Comparison of ENCODE assay signal across 8 cellular contexts in genomic region chr22:27113211-27114030, GRCh38.
A peak's percentile ranks its signal among the peaks of the same experiment; 100 is the strongest.
DNase-seq lines count a peak whose midpoint lies in the region; ATAC-seq and TF ChIP-seq lines count a peak whose summit lies in the region.

No MANE protein-coding gene starts in this region.

- ATAC-seq in left colon, result no peak
- ATAC-seq in activated T-cell treated with anti-CD3 and anti-CD28 coated beads, Interleukin-2, amount 50 U/mL, for 4 hours, result no peak
- no peak for ATAC-seq in HG03025 (IDR thresholded peaks at IDR 0.05; ENCODE audit: low FRiP score, unreplicated experiment)

- peaks cover 0 to 63% (median 30%) of the 10 kb centered on the region in 4 donors for H3K4me1 ChIP-seq in tibial artery

- H3K36me3 Mint-ChIP-seq in activated CD4-positive, alpha-beta T cell treated with anti-CD3 and anti-CD28 coated beads, Interleukin-2, amount 10 ng/mL, durations not matched to agents 7 days and 5 days (ENCODE audit: low read depth), result no peaks in the 10 kb centered on the region
- H3K36me3 Mint-ChIP-seq in activated T-cell treated with anti-CD3 and anti-CD28 coated beads, Interleukin-2, amount 50 U/mL, for 4 hours (ENCODE audit: insufficient read depth), result no peaks in the 10 kb centered on the region

- intact Hi-C loops in left colon (cut with DNase I, micrococcal nuclease), result no loop called here
- intact Hi-C loops in tibial artery (cut with DNase I; ENCODE audit: low total_unique reads), result no loop called here

- H3K27ac Mint-ChIP-seq in activated CD4-positive, alpha-beta T cell treated with anti-CD3 and anti-CD28 coated beads, Interleukin-2, amount 10 ng/mL, durations not matched to agents 7 days and 5 days, result no peak overlapping the region

- peak; percentile 28 for DNase-seq in activated CD4-positive, alpha-beta T cell treated with anti-CD3 and anti-CD28 coated beads for 48 hours
- no peak for DNase-seq in activated CD4-positive, alpha-beta T cell treated with anti-CD3 and anti-CD28 coated beads, Interleukin-2, amount 10 ng/mL, durations not matched to agents 7 days and 5 days
- DNase-seq in astrocyte of the hippocampus (ENCODE audit: low read depth, low spot score) (peak; percentile 97), left colon (peak; percentile 27 to 39), tibial artery (peak; percentile 90), GF-D8 (lab: John Stamatoyannopoulos, UW) (no peak)
- DNase-seq in activated T-cell treated with anti-CD3 and anti-CD28 coated beads, Interleukin-2, amount 50 U/mL, for 4 hours, result no peak

- H3K27me3 ChIP-seq in tibial artery, result no peaks in the 10 kb centered on the region

- no peaks in the 10 kb centered on the region for H3K27me3 Mint-ChIP-seq in activated CD4-positive, alpha-beta T cell treated with anti-CD3 and anti-CD28 coated beads, Interleukin-2, amount 10 ng/mL, durations not matched to agents 7 days and 5 days
- H3K27me3 Mint-ChIP-seq in activated T-cell treated with anti-CD3 and anti-CD28 coated beads, Interleukin-2, amount 50 U/mL, for 4 hours (ENCODE audit: low read depth), result peaks cover 15% of the 10 kb centered on the region

- no peaks in the 10 kb centered on the region for H3K4me1 Mint-ChIP-seq in activated CD4-positive, alpha-beta T cell treated with anti-CD3 and anti-CD28 coated beads, Interleukin-2, amount 10 ng/mL, durations not matched to agents 7 days and 5 days
- no peaks in the 10 kb centered on the region for H3K4me1 Mint-ChIP-seq in activated T-cell treated with anti-CD3 and anti-CD28 coated beads, Interleukin-2, amount 50 U/mL, for 4 hours (ENCODE audit: low read depth)

- POLR2A ChIA-PET in activated CD4-positive, alpha-beta T cell treated with anti-CD3 and anti-CD28 coated beads, Interleukin-2, amount 10 ng/mL, durations not matched to agents 7 days and 5 days (lab: Charles Lee), result no interaction called here

- no peak overlapping the region for H3K4me3 Mint-ChIP-seq in activated CD4-positive, alpha-beta T cell treated with anti-CD3 and anti-CD28 coated beads, Interleukin-2, amount 10 ng/mL, durations not matched to agents 7 days and 5 days
- H3K4me3 Mint-ChIP-seq in activated T-cell treated with anti-CD3 and anti-CD28 coated beads, Interleukin-2, amount 50 U/mL, for 4 hours, result no peak overlapping the region

- H3K27ac ChIP-seq in tibial artery, result peak overlapping the region; percentile 53 to 79

- H3K36me3 ChIP-seq in tibial artery, result no peaks in the 10 kb centered on the region

- no peaks in the 10 kb centered on the region for H3K9me3 ChIP-seq in tibial artery

- CTCF ChIA-PET in activated CD4-positive, alpha-beta T cell treated with anti-CD3 and anti-CD28 coated beads, Interleukin-2, amount 10 ng/mL, durations not matched to agents 7 days and 5 days (lab: Charles Lee), result no interaction called here

- H3K9me3 Mint-ChIP-seq in activated CD4-positive, alpha-beta T cell treated with anti-CD3 and anti-CD28 coated beads, Interleukin-2, amount 10 ng/mL, durations not matched to agents 7 days and 5 days, result peaks cover 5% of the 10 kb centered on the region
- H3K9me3 Mint-ChIP-seq in activated T-cell treated with anti-CD3 and anti-CD28 coated beads, Interleukin-2, amount 50 U/mL, for 4 hours, result peaks cover 10% of the 10 kb centered on the region

- TF ChIP-seq CTCF in tibial artery (IDR thresholded peaks at IDR 0.05), result peak; percentile 14 to 34

- H3K4me3 ChIP-seq in tibial artery, result no peak overlapping the region

Comparison
In these comparisons a context has a peak if more than half of its experiments do, and no peak if none do; other contexts are left out.
1. DNase-seq: peak in activated CD4-positive, alpha-beta T cell treated with anti-CD3 and anti-CD28 coated beads for 48 hours (single experiment), astrocyte of the hippocampus (single experiment), left colon (2 of 2) and tibial artery (2 of 2); none in activated CD4-positive, alpha-beta T cell treated with anti-CD3 and anti-CD28 coated beads, Interleukin-2, amount 10 ng/mL, durations not matched to agents 7 days and 5 days (single experiment), activated T-cell treated with anti-CD3 and anti-CD28 coated beads, Interleukin-2, amount 50 U/mL, for 4 hours (single experiment) and GF-D8 (single experiment).